25 cellular contexts compared by ENCODE assay signal in the genomic region with DNA sequence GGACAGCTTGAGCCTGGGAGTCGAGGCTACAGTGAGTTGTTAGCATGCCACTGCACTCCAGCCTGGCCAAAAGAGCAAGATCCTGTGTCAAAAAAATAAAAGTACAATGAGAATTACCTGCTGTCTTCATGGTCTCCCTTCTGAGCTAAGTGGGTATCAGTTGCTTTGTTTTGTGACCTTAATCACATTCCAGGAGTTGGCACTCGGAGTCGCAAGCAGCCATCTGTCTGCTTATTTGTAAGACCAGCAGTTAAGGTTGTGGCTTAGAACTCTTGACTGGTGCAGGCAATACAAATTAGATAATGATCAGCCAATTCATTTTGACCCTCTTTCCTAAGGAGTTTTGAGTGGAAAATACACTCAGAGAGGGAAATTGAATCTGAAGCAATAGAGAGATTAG.
DNase-seq lines count a peak whose midpoint lies in the region; ATAC-seq and TF ChIP-seq lines count a peak whose summit lies in the region.
"Had no signal": no experiment of that assay in that cellular context is flagged by ENCODE, and none has a peak within 500 bp of the region (broad histone marks: within the 10 kb centered on the region; RNA-seq: fewer than 3 reads in every experiment).

No MANE protein-coding gene starts in this region.

- no peaks in the 10 kb centered on the region for H3K4me1 ChIP-seq in right cardiac atrium (ENCODE audit: control insufficient read depth, insufficient read depth, low read length)
- H3K4me1 ChIP-seq: BE2C had no signal

- H3K4me1 Mint-ChIP-seq in progenitor cell of endocrine pancreas (ENCODE audit: low read depth): no peaks in the 10 kb centered on the region
- H3K4me1 Mint-ChIP-seq: CD14-positive monocyte; CD8-positive, alpha-beta memory T cell; T-cell had no signal

- H3K27me3 Mint-ChIP-seq in progenitor cell of endocrine pancreas: no peaks in the 10 kb centered on the region
- H3K27me3 Mint-ChIP-seq: CD8-positive, alpha-beta memory T cell had no signal

- peaks cover 21% of the 10 kb centered on the region for H3K36me3 Mint-ChIP-seq in progenitor cell of endocrine pancreas (ENCODE audit: insufficient read depth)
- H3K36me3 Mint-ChIP-seq: CD14-positive monocyte, T-cell had no signal

- TF ChIP-seq CTCF in WERI-Rb-1 (IDR thresholded peaks at IDR 0.05; ENCODE audit: low read depth, low read length) (no peak), progenitor cell of endocrine pancreas (IDR thresholded peaks at IDR 0.05; ENCODE audit: unreplicated experiment) (no peak)

- H3K27ac Mint-ChIP-seq in progenitor cell of endocrine pancreas: peak overlapping the region; percentile 70
- H3K27ac Mint-ChIP-seq: CD14-positive monocyte; CD8-positive, alpha-beta memory T cell; T-cell had no signal

- H3K27ac ChIP-seq in WERI-Rb-1 (no peak overlapping the region), right cardiac atrium (ENCODE audit: low read length) (no peak overlapping the region)
- H3K27ac ChIP-seq: 22Rv1, GM23248 had no signal

- H3K9me3 ChIP-seq in WERI-Rb-1 (ENCODE audit: severe bottlenecking) (no peaks in the 10 kb centered on the region), right cardiac atrium (ENCODE audit: control insufficient read depth, low read length) (no peaks in the 10 kb centered on the region)
- H3K9me3 ChIP-seq: BE2C, MG63 had no signal

- peak; percentile 4 for DNase-seq in NCI-H1694 (lab: John Stamatoyannopoulos, UW)
- no peak for DNase-seq in NCI-H1694 treated with DMSO at 0.1 percent for 48 hours (lab: John Stamatoyannopoulos, UW)
- peak; percentile 89 for DNase-seq in NCI-H524 treated with DMSO at 0.1 percent for 48 hours (lab: John Stamatoyannopoulos, UW)
- peak; percentile 9 for DNase-seq in WERI-Rb-1
- DNase-seq in progenitor cell of endocrine pancreas (ENCODE audit: low spot score, unreplicated experiment): no peak
- DNase-seq in right cardiac atrium: no peak
- DNase-seq in activated CD4-positive, alpha-beta T cell treated with anti-CD3 and anti-CD28 coated beads for 4 hours: no peak
- DNase-seq: BE2C; CD8-positive, alpha-beta memory T cell; GM23248; H7; IMR-90; KG1; MG63; NCI-H187; NCI-H2081 treated with DMSO at 0.1 percent for 48 hours; NCI-H2227 treated with DMSO at 0.1 percent for 48 hours; NCI-H510A; NCI-H774; Right ventricle myocardium superior; RPMI8226; T-cell had no signal

- intact Hi-C loops in right cardiac atrium (cut with DNase I): no loop called here

- H3K9me3 Mint-ChIP-seq in progenitor cell of endocrine pancreas (ENCODE audit: low read depth): no peaks in the 10 kb centered on the region
- H3K9me3 Mint-ChIP-seq: CD8-positive, alpha-beta memory T cell; T-cell had no signal

- no peak overlapping the region for H3K4me3 Mint-ChIP-seq in progenitor cell of endocrine pancreas (ENCODE audit: low read depth)
- H3K4me3 Mint-ChIP-seq: CD14-positive monocyte; CD8-positive, alpha-beta memory T cell; T-cell had no signal

- H3K4me3 ChIP-seq in WERI-Rb-1 (ENCODE audit: low read depth, low read length): no peak overlapping the region
- H3K4me3 ChIP-seq in right cardiac atrium (ENCODE audit: low read length): no peak overlapping the region
- H3K4me3 ChIP-seq: GM23248, MG63 had no signal

- ATAC-seq in right cardiac atrium: no peak
- no peak for ATAC-seq in HG03025 (IDR thresholded peaks at IDR 0.05; ENCODE audit: low FRiP score, unreplicated experiment)
- ATAC-seq: T-cell had no signal

- H3K27me3 ChIP-seq in WERI-Rb-1 (ENCODE audit: insufficient read depth, low read depth, severe bottlenecking) (no peaks in the 10 kb centered on the region), right cardiac atrium (ENCODE audit: control insufficient read depth, insufficient read depth) (no peaks in the 10 kb centered on the region)
- H3K27me3 ChIP-seq: MG63 had no signal

- H3K36me3 ChIP-seq in WERI-Rb-1: peaks cover 3% of the 10 kb centered on the region
- H3K36me3 ChIP-seq: BE2C, MG63 had no signal

- 96% methylated on average over 3 of the region's 3 CpGs for WGBS in right cardiac atrium

Comparison
In these comparisons a context has a peak if more than half of its experiments do, and no peak if none do; other contexts are left out.
1. DNase-seq: peak in NCI-H1694 (single experiment), NCI-H524 treated with DMSO at 0.1 percent for 48 hours (single experiment) and WERI-Rb-1 (single experiment); none in NCI-H1694 treated with DMSO at 0.1 percent for 48 hours (single experiment), progenitor cell of endocrine pancreas (single experiment), right cardiac atrium (0 of 3) and activated CD4-positive, alpha-beta T cell treated with anti-CD3 and anti-CD28 coated beads for 4 hours (0 of 2).